12 cellular contexts compared by ENCODE assay signal in genomic region chr20:64044484-64045247, GRCh38. TPM values are rescaled to one million over a fixed set of nuclear protein-coding genes. Genes with fewer than 3 reads are reported as not detected.
DNase-seq lines count a peak whose midpoint lies in the region; ATAC-seq and TF ChIP-seq lines count a peak whose summit lies in the region.
"Had no signal": no experiment of that assay in that cellular context is flagged by ENCODE, and none has a peak within 500 bp of the region (broad histone marks: within the 10 kb centered on the region; RNA-seq: fewer than 3 reads in every experiment).

No MANE protein-coding gene starts in this region.

- no peak overlapping the region for H2BK5ac ChIP-seq in IMR-90 (ENCODE audit: low read depth, low read length, poor library complexity, severe bottlenecking)

- CTCF ChIA-PET in IMR-90 (lab: Yijun Ruan, JAX): no interaction called here
- CTCF ChIA-PET in mammary epithelial cell (lab: Charles Lee; ENCODE audit: low non-redundant PET): interaction anchor here (0.7 kb wide), 1 partner anchor 76 kb away, joined by 3 read pairs; no protein-coding TSS in a partner anchor

- 75% methylated on average over 5 of the region's 14 CpGs; no CpG with 5 or more reads in 1 of the 2 experiments for WGBS in IMR-90 (ENCODE audit: extremely low coverage in 2 of 2, insufficient read length in 1 of 2), 2 experiments
- WGBS in mammary epithelial cell (ENCODE audit: low coverage, missing lambda C conversion rate): 64% methylated on average over 11 of the region's 14 CpGs

- no peak overlapping the region for H3K18ac ChIP-seq in IMR-90 (ENCODE audit: low read depth, low read length)

- H3K14ac ChIP-seq in IMR-90 (replicated peaks; ENCODE audit: low read depth, low read length): no peak overlapping the region

- no peak overlapping the region for H2BK120ac ChIP-seq in IMR-90 (ENCODE audit: low read depth, low read length)

- no peak overlapping the region for H3K23ac ChIP-seq in IMR-90 (ENCODE audit: low read depth, low read length)

- H2AK9ac ChIP-seq in IMR-90 (replicated peaks; ENCODE audit: low read depth, low read length, poor library complexity): peak overlapping the region; percentile 57

- no peak for TF ChIP-seq POLR2A in IMR-90 (IDR thresholded peaks at IDR 0.05; ENCODE audit: low read depth, low read length)

- H3K79me2 ChIP-seq in mammary epithelial cell (ENCODE audit: insufficient read depth, low read length): no peaks in the 10 kb centered on the region

- no TSS peak for BruUV-seq in IMR-90 (replicated peaks; lab: Mats Ljungman, UMichigan)
- BruUV-seq in mammary epithelial cell (replicated peaks; lab: Mats Ljungman, UMichigan): no TSS peak

- no peak overlapping the region for H4K8ac ChIP-seq in IMR-90 (ENCODE audit: low read depth in 2 of 2, low read length in 2 of 2)

- TF ChIP-seq RAD21 in IMR-90 (IDR thresholded peaks at IDR 0.05; ENCODE audit: low read length): no peak

- intact Hi-C loops in IMR-90 (cut with micrococcal nuclease): no loop called here
- intact Hi-C loops in mammary epithelial cell (cut with micrococcal nuclease): no loop called here
- intact Hi-C loops in left lung (cut with DNase I): no loop called here

- no peak overlapping the region for H3K9ac ChIP-seq in IMR-90 (ENCODE audit: low read depth, low read length)
- H3K9ac ChIP-seq in mammary epithelial cell (ENCODE audit: insufficient read depth, low read length): no peak overlapping the region

- dilution Hi-C loops in IMR-90 (cut with HindIII; ENCODE audit: low sequenced_read_pairs, unreplicated experiment) (no loop called here), mammary epithelial cell (cut with HindIII; ENCODE audit: low sequenced_read_pairs) (no loop called here)

- H3K36me3 ChIP-seq in IMR-90 (ENCODE audit: control insufficient read depth, insufficient read depth, low read length): no peaks in the 10 kb centered on the region
- no peaks in the 10 kb centered on the region for H3K36me3 ChIP-seq in mammary epithelial cell (ENCODE audit: insufficient read depth, low read length)
- peaks cover 0 to 8% of the 10 kb centered on the region in 2 donors for H3K36me3 ChIP-seq in left lung

- no peaks in the 10 kb centered on the region; the same call in 1 of the 2 replicates for H4K20me1 ChIP-seq in IMR-90 (ENCODE audit: insufficient read depth, low read length)
- no peaks in the 10 kb centered on the region for H4K20me1 ChIP-seq in mammary epithelial cell (ENCODE audit: insufficient read depth, low read length)

- H3K4me3 ChIP-seq in IMR-90 (ENCODE audit: insufficient read depth, low read depth, low read length) (no peak overlapping the region), mammary epithelial cell (replicated peaks in 1 of 3; ENCODE audit: insufficient read depth in 1 of 3, low read depth in 2 of 3, low read length in 3 of 3) (no peak overlapping the region), left lung (no peak overlapping the region)

- H3K27me3 ChIP-seq in IMR-90 (ENCODE audit: control insufficient read depth, insufficient read depth, low read length): peaks cover 68% of the 10 kb centered on the region
- peaks cover 12% of the 10 kb centered on the region for H3K27me3 ChIP-seq in mammary epithelial cell (ENCODE audit: insufficient read depth, low read length)
- H3K27me3 ChIP-seq in left lung: peaks cover 45 to 88% of the 10 kb centered on the region in 2 donors

- H3K4me2 ChIP-seq in IMR-90 (ENCODE audit: low read depth, low read length) (no peak overlapping the region), mammary epithelial cell (ENCODE audit: insufficient read depth, low read depth, low read length) (peak overlapping the region; percentile 11)

- H2AFZ ChIP-seq in IMR-90 (replicated peaks; ENCODE audit: low read length, poor library complexity): peak overlapping the region; percentile 40
- no peak overlapping the region for H2AFZ ChIP-seq in mammary epithelial cell (ENCODE audit: low read depth, low read length)

- peak; percentile 80 for DNase-seq in AG20443 (ENCODE audit: low spot score)
- DNase-seq in IMR-90: peak; percentile 37
- DNase-seq in mammary epithelial cell: peak; percentile 60
- no peak for DNase-seq in left lung
- DNase-seq in cerebellum (ENCODE audit: low spot score): no peak
- DNase-seq in NCI-H524 treated with DMSO at 0.1 percent for 48 hours (lab: John Stamatoyannopoulos, UW): no peak
- no peak for DNase-seq in NCI-H2196 (lab: John Stamatoyannopoulos, UW; ENCODE audit: unreplicated experiment)
- DNase-seq: glutamatergic neuron; retina; stimulated activated naive CD4-positive, alpha-beta T cell had no signal

- peak; percentile 77 for ATAC-seq in IMR-90 (ENCODE audit: low read depth)
- ATAC-seq in left lung: peak; percentile 34
- ATAC-seq in GM21423 (IDR thresholded peaks at IDR 0.05; ENCODE audit: unreplicated experiment): no peak

- H4K5ac ChIP-seq in IMR-90 (ENCODE audit: low read depth, low read length): no peak overlapping the region

- no peaks in the 10 kb centered on the region for H3K9me1 ChIP-seq in IMR-90 (ENCODE audit: insufficient read depth, low read length)

- H3K56ac ChIP-seq in IMR-90 (ENCODE audit: extremely low read depth, insufficient read depth, low read length): no peak overlapping the region

- TF ChIP-seq CTCF in IMR-90 (conservative IDR thresholded peaks at IDR 0.05; ENCODE audit: low read depth, low read length) (no peak), mammary epithelial cell (conservative IDR thresholded peaks at IDR 0.05 in 1 of 2, IDR thresholded peaks at IDR 0.05 in 1 of 2; ENCODE audit: extremely low read depth in 1 of 2, insufficient read depth in 1 of 2, low read depth in 1 of 2, low read length in 2 of 2) (no peak), left lung (IDR thresholded peaks at IDR 0.05) (no peak)

- no peak overlapping the region for H4K91ac ChIP-seq in IMR-90 (ENCODE audit: insufficient read depth, low read depth, low read length)

- no peak overlapping the region for H2AK5ac ChIP-seq in IMR-90 (ENCODE audit: low read depth, low read length)

- POLR2A ChIA-PET in IMR-90 (lab: Charles Lee; ENCODE audit: unreplicated experiment): no interaction called here

- H3K4ac ChIP-seq in IMR-90 (ENCODE audit: low read depth, low read length): no peak overlapping the region

- no peak overlapping the region for H2BK15ac ChIP-seq in IMR-90 (ENCODE audit: low read depth, low read length)

- H2BK20ac ChIP-seq in IMR-90 (ENCODE audit: low read depth, low read length): no peak overlapping the region

- H3K4me1 ChIP-seq in IMR-90 (ENCODE audit: control insufficient read depth, insufficient read depth, low read length) (peaks cover 2% of the 10 kb centered on the region; the same call in 1 of the 2 replicates), mammary epithelial cell (ENCODE audit: insufficient read depth, low read length) (peaks cover 17% of the 10 kb centered on the region), left lung (peaks cover 11 to 37% of the 10 kb centered on the region in 2 donors)

- no peak overlapping the region for H3K27ac ChIP-seq in IMR-90 (ENCODE audit: insufficient read depth, low read length)
- H3K27ac ChIP-seq in mammary epithelial cell (ENCODE audit: insufficient read depth, low read depth, low read length): no peak overlapping the region
- peak overlapping the region in 1 of 2 donors; percentile 41 for H3K27ac ChIP-seq in left lung
- H3K27ac ChIP-seq: HL-60 had no signal

- no peaks in the 10 kb centered on the region for H3K79me1 ChIP-seq in IMR-90 (ENCODE audit: low read depth in 1 of 2, low read length in 2 of 2)

- in situ Hi-C loops in IMR-90 (cut with MboI; ENCODE audit: low sequenced_read_pairs): no loop called here
- in situ Hi-C loops in mammary epithelial cell (cut with MboI; ENCODE audit: low sequenced_read_pairs in 2 of 2): no loop called here

- H3K9me3 ChIP-seq in IMR-90 (ENCODE audit: control insufficient read depth, insufficient read depth, low read length) (no peaks in the 10 kb centered on the region), mammary epithelial cell (replicated peaks; ENCODE audit: insufficient read depth, low read length) (no peaks in the 10 kb centered on the region), left lung (no peaks in the 10 kb centered on the region)

RNA-seq across cellular contexts. Expression of gene SOX18, which starts 4.8 kb away (rescaled TPM):
- total RNA-seq in IMR-90 (2012; rRNA removed) (not detected in 2 replicates), mammary epithelial cell (under 1 TPM in 1 of 2 donors, not detected in 1; 0.16 TPM), left lung (10 to 100 TPM; 40.3 to 69.2 TPM), cerebellum (1.6 TPM)
- polyA plus RNA-seq in IMR-90 (2012; rRNA removed) (not detected in 2 replicates), mammary epithelial cell (not detected)
- polyA plus RNA-seq in IMR-90 (2012; cell fraction: cytosol; rRNA removed): 0.03 TPM in 1 of 2 replicates, not detected in the other
- 0.03 TPM in 1 of 2 replicates, not detected in the other for polyA plus RNA-seq in IMR-90 (2012; cell fraction: nucleus; rRNA removed; ENCODE audit: low replicate concordance)
- polyA minus RNA-seq in mammary epithelial cell: not detected

RNA-seq across cellular contexts. Expression of gene C20orf204, which starts 8.7 kb away (rescaled TPM):
- total RNA-seq in IMR-90 (2012; rRNA removed): 0.18 and 0.28 TPM in 2 replicates
- 0.09 and 0.11 TPM in 2 replicates for polyA plus RNA-seq in IMR-90 (2012; rRNA removed)
- polyA plus RNA-seq in IMR-90 (2012; cell fraction: cytosol; rRNA removed): 0.04 and 0.11 TPM in 2 replicates
- 1.0 and 2.4 TPM in 2 replicates for polyA plus RNA-seq in IMR-90 (2012; cell fraction: nucleus; rRNA removed; ENCODE audit: low replicate concordance)
- 1 to 10 TPM in 1 of 2 donors, under 1 TPM in 1; 0.67 to 1.0 TPM for total RNA-seq in mammary epithelial cell
- polyA plus RNA-seq in mammary epithelial cell: 0.03 TPM
- polyA minus RNA-seq in mammary epithelial cell: not detected
- 1 to 10 TPM in 1 of 2 donors, under 1 TPM in 1; 0.76 to 1.0 TPM for total RNA-seq in left lung
- total RNA-seq in cerebellum: 3.8 TPM

RNA-seq across cellular contexts. Expression of gene TCEA2, which starts 18.3 kb away (rescaled TPM):
- total RNA-seq in IMR-90 (2012; rRNA removed) (8.9 and 9.3 TPM in 2 replicates), mammary epithelial cell (10 to 100 TPM; 15.7 to 37.9 TPM), left lung (10 to 100 TPM; 31.2 to 34.3 TPM), cerebellum (26.5 TPM)
- polyA plus RNA-seq in IMR-90 (2012; rRNA removed) (28.9 and 30.0 TPM in 2 replicates), mammary epithelial cell (15.6 TPM)
- polyA plus RNA-seq in IMR-90 (2012; cell fraction: cytosol; rRNA removed): 53.8 and 63.8 TPM in 2 replicates
- polyA plus RNA-seq in IMR-90 (2012; cell fraction: nucleus; rRNA removed; ENCODE audit: low replicate concordance): 76.1 and 133 TPM in 2 replicates
- 26.4 TPM for polyA minus RNA-seq in mammary epithelial cell

RNA-seq across cellular contexts. Expression of gene RGS19, which starts 34.7 kb away (rescaled TPM):
- total RNA-seq in IMR-90 (2012; rRNA removed): 7.7 and 8.1 TPM in 2 replicates
- polyA plus RNA-seq in IMR-90 (2012; rRNA removed): 17.5 and 21.5 TPM in 2 replicates
- polyA plus RNA-seq in IMR-90 (2012; cell fraction: cytosol; rRNA removed): 9.7 and 22.3 TPM in 2 replicates
- 8.4 and 19.7 TPM in 2 replicates for polyA plus RNA-seq in IMR-90 (2012; cell fraction: nucleus; rRNA removed; ENCODE audit: low replicate concordance)
- 10 to 100 TPM in 1 of 2 donors, 1 to 10 TPM in 1; 9.5 to 15.9 TPM for total RNA-seq in mammary epithelial cell
- 13.9 TPM for polyA plus RNA-seq in mammary epithelial cell
- 8.8 TPM for polyA minus RNA-seq in mammary epithelial cell
- total RNA-seq in left lung: 10 to 100 TPM; 23.4 to 63.9 TPM
- 8.4 TPM for total RNA-seq in cerebellum

RNA-seq across cellular contexts. Expression of gene OPRL1, which starts 35.2 kb away (rescaled TPM):
- total RNA-seq in IMR-90 (2012; rRNA removed) (0.28 and 0.36 TPM in 2 replicates), mammary epithelial cell (under 1 TPM; 0.38 to 0.50 TPM), left lung (1 to 10 TPM; 1.8 to 2.0 TPM), cerebellum (9.5 TPM)
- polyA plus RNA-seq in IMR-90 (2012; rRNA removed) (1.1 and 1.2 TPM in 2 replicates), mammary epithelial cell (0.24 TPM)
- 0.80 and 1.9 TPM in 2 replicates for polyA plus RNA-seq in IMR-90 (2012; cell fraction: cytosol; rRNA removed)
- 1.2 and 2.6 TPM in 2 replicates for polyA plus RNA-seq in IMR-90 (2012; cell fraction: nucleus; rRNA removed; ENCODE audit: low replicate concordance)
- polyA minus RNA-seq in mammary epithelial cell: 0.21 TPM

Comparison
In these comparisons a context has a peak if more than half of its experiments do, and no peak if none do; other contexts are left out.
1. DNase-seq: peak in AG20443 (single experiment), IMR-90 (single experiment) and mammary epithelial cell (single experiment); none in left lung (0 of 2), cerebellum (single experiment), NCI-H524 treated with DMSO at 0.1 percent for 48 hours (single experiment) and NCI-H2196 (single experiment).
2. RNA of gene SOX18, which starts 4.8 kb away (total RNA-seq): 40.3 to 69.2 TPM in left lung; 1.6 TPM in cerebellum (single experiment), 0.16 TPM in mammary epithelial cell and not detected in IMR-90; every median in the first group is over 10 times any median in the second.